Comparison of ENCODE assay signal across 1 cellular context in genomic region chr3:151898564-151899261, GRCh38. TPM values are rescaled to one million over a fixed set of nuclear protein-coding genes. Genes with fewer than 3 reads are reported as not detected.
"Had no signal": no experiment of that assay in that cellular context is flagged by ENCODE, and none has a peak within 500 bp of the region (broad histone marks: within the 10 kb centered on the region; RNA-seq: fewer than 3 reads in every experiment).

No MANE protein-coding gene starts in this region.

RNA-seq across cellular contexts. Expression of gene SUCNR1, which starts 25.3 kb away (rescaled TPM):
- total RNA-seq: mammary epithelial cell had no signal
- polyA plus RNA-seq: mammary epithelial cell had no signal
